In the genomic region with DNA sequence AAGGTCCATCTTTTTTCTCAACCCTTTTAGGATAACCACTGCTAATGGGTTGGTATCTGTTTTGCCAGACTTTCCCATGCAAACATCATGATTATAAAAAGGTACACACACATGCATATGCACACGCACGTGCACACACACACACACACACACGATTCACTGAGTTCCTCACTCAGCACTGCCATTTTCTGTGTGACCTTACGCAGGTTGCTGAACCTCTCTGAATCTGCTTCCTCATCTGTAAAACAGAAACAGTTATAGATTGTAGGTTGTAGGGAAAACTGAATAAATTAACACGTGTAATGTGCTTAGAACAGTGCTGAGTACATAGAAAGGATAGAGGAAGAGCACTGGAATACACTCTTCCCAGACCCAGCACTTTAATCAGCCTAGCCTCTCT, we compare ENCODE assay signal across 4 cellular contexts.
A peak's percentile ranks its signal among the peaks of the same experiment; 100 is the strongest.
TF ChIP-seq lines count a peak whose summit lies in the region.

No MANE protein-coding gene starts in this region.

TF ChIP-seq in HepG2, 621 proteins besides CTCF, POLR2A, EP300 and RAD21:
- TF ChIP-seq ZMYM3 (CRISPR knock-in tag; IDR thresholded peaks at IDR 0.05) (peak; percentile 7; the same call in 1 of the 2 replicates), ZNF768 (CRISPR knock-in tag; IDR thresholded peaks at IDR 0.05) (peak; percentile 79; the same call in 1 of the 2 replicates)
- TF ChIP-seq, protein P1, sequence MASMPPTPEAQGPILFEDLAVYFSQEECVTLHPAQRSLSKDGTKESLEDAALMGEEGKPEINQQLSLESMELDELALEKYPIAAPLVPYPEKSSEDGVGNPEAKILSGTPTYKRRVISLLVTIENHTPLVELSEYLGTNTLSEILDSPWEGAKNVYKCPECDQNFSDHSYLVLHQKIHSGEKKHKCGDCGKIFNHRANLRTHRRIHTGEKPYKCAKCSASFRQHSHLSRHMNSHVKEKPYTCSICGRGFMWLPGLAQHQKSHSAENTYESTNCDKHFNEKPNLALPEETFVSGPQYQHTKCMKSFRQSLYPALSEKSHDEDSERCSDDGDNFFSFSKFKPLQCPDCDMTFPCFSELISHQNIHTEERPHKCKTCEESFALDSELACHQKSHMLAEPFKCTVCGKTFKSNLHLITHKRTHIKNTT (CRISPR knock-in tag; IDR thresholded peaks at IDR 0.05): no peak

TF ChIP-seq in HEK293, 187 proteins besides CTCF, POLR2A, EP300 and RAD21:
- TF ChIP-seq ZNF391 (tag by site-specific recombination; IDR thresholded peaks at IDR 0.05; ENCODE audit: borderline replicate concordance, low read depth) (no peak), ZNF530 (tag by site-specific recombination; IDR thresholded peaks at IDR 0.05; ENCODE audit: low read depth) (no peak), ZNF768 (tag by site-specific recombination; IDR thresholded peaks at IDR 0.05) (0 out of 2 replicates have a peak, but pooled peaks have one; percentile 21)

TF ChIP-seq in K562, 482 proteins besides CTCF, POLR2A, EP300 and RAD21:
- TF ChIP-seq MBD2 (IDR thresholded peaks at IDR 0.05; ENCODE audit: borderline replicate concordance, low read depth): no peak
- TF ChIP-seq RBM25 (IDR thresholded peaks at IDR 0.05; ENCODE audit: low read depth, low read length, severe bottlenecking): peak; percentile 74
- TF ChIP-seq, protein P2, sequence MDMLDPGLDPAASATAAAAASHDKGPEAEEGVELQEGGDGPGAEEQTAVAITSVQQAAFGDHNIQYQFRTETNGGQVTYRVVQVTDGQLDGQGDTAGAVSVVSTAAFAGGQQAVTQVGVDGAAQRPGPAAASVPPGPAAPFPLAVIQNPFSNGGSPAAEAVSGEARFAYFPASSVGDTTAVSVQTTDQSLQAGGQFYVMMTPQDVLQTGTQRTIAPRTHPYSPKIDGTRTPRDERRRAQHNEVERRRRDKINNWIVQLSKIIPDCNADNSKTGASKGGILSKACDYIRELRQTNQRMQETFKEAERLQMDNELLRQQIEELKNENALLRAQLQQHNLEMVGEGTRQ (CRISPR knock-in tag; IDR thresholded peaks at IDR 0.05): no peak
- TF ChIP-seq, protein P3, sequence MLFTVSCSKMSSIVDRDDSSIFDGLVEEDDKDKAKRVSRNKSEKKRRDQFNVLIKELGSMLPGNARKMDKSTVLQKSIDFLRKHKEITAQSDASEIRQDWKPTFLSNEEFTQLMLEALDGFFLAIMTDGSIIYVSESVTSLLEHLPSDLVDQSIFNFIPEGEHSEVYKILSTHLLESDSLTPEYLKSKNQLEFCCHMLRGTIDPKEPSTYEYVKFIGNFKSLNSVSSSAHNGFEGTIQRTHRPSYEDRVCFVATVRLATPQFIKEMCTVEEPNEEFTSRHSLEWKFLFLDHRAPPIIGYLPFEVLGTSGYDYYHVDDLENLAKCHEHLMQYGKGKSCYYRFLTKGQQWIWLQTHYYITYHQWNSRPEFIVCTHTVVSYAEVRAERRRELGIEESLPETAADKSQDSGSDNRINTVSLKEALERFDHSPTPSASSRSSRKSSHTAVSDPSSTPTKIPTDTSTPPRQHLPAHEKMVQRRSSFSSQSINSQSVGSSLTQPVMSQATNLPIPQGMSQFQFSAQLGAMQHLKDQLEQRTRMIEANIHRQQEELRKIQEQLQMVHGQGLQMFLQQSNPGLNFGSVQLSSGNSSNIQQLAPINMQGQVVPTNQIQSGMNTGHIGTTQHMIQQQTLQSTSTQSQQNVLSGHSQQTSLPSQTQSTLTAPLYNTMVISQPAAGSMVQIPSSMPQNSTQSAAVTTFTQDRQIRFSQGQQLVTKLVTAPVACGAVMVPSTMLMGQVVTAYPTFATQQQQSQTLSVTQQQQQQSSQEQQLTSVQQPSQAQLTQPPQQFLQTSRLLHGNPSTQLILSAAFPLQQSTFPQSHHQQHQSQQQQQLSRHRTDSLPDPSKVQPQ (CRISPR knock-in tag; IDR thresholded peaks at IDR 0.05; ENCODE audit: borderline replicate concordance): no peak
- TF ChIP-seq KDM1A (IDR thresholded peaks at IDR 0.05): peak in 1 of 2 experiments; percentile 54; a peak in 1 of 4 replicates
- TF ChIP-seq BCOR (IDR thresholded peaks at IDR 0.05): peak; percentile 89
- no peak for TF ChIP-seq NFE2L1 (tag; IDR thresholded peaks at IDR 0.05; ENCODE audit: borderline replicate concordance, low read depth)
- TF ChIP-seq ZNF324 (CRISPR knock-in tag; IDR thresholded peaks at IDR 0.05): no peak
- TF ChIP-seq ADNP (tag; IDR thresholded peaks at IDR 0.05): peak; percentile 36; the same call in 1 of the 2 replicates
- TF ChIP-seq ZFP36 (IDR thresholded peaks at IDR 0.05; ENCODE audit: low read depth, low read length, partially characterized antibody): peak; percentile 72
- no peak for TF ChIP-seq SP2 (IDR thresholded peaks at IDR 0.05; ENCODE audit: extremely low read depth, low read depth, low read length, poor library complexity, severe bottlenecking)

TF ChIP-seq in neural cell, 6 proteins besides CTCF, POLR2A, EP300 and RAD21:
- TF ChIP-seq SMC3 (conservative IDR thresholded peaks at IDR 0.05; ENCODE audit: poor library complexity) (no peak), MXI1 (conservative IDR thresholded peaks at IDR 0.05; ENCODE audit: poor library complexity, severe bottlenecking) (no peak), TAF1 (IDR thresholded peaks at IDR 0.05; ENCODE audit: low read depth) (no peak), EZH2 (IDR thresholded peaks at IDR 0.05; ENCODE audit: borderline replicate concordance, insufficient read depth, low read length, poor library complexity, severe bottlenecking) (no peak), POLR2AphosphoS5 (IDR thresholded peaks at IDR 0.05) (no peak)
- TF ChIP-seq, protein P4, sequence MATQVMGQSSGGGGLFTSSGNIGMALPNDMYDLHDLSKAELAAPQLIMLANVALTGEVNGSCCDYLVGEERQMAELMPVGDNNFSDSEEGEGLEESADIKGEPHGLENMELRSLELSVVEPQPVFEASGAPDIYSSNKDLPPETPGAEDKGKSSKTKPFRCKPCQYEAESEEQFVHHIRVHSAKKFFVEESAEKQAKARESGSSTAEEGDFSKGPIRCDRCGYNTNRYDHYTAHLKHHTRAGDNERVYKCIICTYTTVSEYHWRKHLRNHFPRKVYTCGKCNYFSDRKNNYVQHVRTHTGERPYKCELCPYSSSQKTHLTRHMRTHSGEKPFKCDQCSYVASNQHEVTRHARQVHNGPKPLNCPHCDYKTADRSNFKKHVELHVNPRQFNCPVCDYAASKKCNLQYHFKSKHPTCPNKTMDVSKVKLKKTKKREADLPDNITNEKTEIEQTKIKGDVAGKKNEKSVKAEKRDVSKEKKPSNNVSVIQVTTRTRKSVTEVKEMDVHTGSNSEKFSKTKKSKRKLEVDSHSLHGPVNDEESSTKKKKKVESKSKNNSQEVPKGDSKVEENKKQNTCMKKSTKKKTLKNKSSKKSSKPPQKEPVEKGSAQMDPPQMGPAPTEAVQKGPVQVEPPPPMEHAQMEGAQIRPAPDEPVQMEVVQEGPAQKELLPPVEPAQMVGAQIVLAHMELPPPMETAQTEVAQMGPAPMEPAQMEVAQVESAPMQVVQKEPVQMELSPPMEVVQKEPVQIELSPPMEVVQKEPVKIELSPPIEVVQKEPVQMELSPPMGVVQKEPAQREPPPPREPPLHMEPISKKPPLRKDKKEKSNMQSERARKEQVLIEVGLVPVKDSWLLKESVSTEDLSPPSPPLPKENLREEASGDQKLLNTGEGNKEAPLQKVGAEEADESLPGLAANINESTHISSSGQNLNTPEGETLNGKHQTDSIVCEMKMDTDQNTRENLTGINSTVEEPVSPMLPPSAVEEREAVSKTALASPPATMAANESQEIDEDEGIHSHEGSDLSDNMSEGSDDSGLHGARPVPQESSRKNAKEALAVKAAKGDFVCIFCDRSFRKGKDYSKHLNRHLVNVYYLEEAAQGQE (IDR thresholded peaks at IDR 0.05; ENCODE audit: borderline replicate concordance): no peak
